In the genomic region with DNA sequence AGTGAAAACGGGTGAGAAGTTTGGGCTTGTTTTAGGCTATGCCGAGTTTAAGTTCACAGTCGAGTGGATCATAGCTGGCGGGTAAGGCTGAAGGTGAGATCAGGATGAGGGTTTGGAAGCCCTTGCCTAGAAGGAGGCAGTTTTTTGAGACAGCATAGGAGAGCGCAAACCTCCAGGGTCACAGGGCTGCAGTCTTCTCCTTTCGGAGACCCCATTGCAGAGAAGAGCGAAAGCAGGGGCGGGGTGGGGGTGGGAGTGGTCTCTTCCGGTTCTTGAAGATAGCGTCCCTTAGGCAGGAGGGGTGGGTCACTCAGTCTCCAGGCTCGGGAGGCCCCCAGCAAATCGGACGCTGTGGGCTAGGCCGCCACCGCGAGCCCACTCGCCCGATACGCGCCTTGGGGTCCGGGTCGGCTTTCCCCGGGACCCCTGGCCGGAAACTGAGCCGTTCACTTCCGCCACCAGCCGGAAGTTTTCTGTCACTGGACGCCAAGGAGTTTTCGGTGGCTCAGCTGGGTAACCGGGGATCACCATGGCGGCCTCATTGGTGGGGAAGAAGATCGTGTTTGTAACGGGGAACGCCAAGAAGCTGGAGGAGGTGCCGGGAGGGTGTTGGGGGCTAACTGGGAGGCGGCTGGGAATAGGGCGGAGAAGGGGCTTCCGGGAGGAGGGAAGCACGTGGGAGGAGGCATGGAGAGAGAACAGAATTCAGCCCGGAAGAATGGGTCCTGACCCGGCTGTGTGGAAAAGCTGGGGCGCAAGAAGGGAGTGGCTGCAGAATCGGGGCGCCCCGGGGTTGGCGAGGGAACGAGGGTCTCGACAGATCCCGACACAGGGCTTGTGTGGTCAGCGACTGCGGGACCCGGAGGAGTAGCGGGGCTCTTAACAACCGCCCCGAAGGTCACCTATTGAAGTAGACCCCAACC, we compare ENCODE assay signal across 1 cellular context.
A peak's percentile ranks its signal among the peaks of the same experiment; 100 is the strongest.
TF ChIP-seq lines count a peak whose summit lies in the region.

A gene (plus strand): TSS at position 476 of the 923 bp plus-strand sequence. CDS start 54 bp downstream, at position 530.

TF ChIP-seq in HepG2, 621 proteins besides CTCF, POLR2A, EP300 and RAD21 (continued from another document and continues in another):
- TF ChIP-seq, protein P1, sequence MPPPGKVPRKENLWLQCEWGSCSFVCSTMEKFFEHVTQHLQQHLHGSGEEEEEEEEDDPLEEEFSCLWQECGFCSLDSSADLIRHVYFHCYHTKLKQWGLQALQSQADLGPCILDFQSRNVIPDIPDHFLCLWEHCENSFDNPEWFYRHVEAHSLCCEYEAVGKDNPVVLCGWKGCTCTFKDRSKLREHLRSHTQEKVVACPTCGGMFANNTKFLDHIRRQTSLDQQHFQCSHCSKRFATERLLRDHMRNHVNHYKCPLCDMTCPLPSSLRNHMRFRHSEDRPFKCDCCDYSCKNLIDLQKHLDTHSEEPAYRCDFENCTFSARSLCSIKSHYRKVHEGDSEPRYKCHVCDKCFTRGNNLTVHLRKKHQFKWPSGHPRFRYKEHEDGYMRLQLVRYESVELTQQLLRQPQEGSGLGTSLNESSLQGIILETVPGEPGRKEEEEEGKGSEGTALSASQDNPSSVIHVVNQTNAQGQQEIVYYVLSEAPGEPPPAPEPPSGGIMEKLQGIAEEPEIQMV (CRISPR knock-in tag; IDR thresholded peaks at IDR 0.05; ENCODE audit: low read depth): peak; percentile 47; the same call in 1 of the 2 replicates
- TF ChIP-seq ZBTB20 (CRISPR knock-in tag; IDR thresholded peaks at IDR 0.05; ENCODE audit: borderline replicate concordance, low read depth) (0 out of 2 replicates have a peak, but pooled peaks have one; percentile 8), SATB2 (CRISPR knock-in tag; IDR thresholded peaks at IDR 0.05) (peak; percentile 71; the same call in 1 of the 2 replicates), SOX13 (IDR thresholded peaks at IDR 0.05) (0 out of 2 replicates have a peak, but pooled peaks have one; percentile 11), SOX13 (CRISPR knock-in tag; conservative IDR thresholded peaks at IDR 0.05 in 1 of 2, IDR thresholded peaks at IDR 0.05 in 1 of 2) (peak in 1 of 2 experiments; percentile 38; a peak in 2 of 4 replicates), ZBTB8A (CRISPR knock-in tag; IDR thresholded peaks at IDR 0.05; ENCODE audit: borderline replicate concordance, low read depth) (peak; percentile 78; the same call in 1 of the 2 replicates), NRL (CRISPR knock-in tag; IDR thresholded peaks at IDR 0.05; ENCODE audit: borderline replicate concordance) (peak; percentile 75; the same call in 1 of the 2 replicates), IKZF4 (CRISPR knock-in tag; IDR thresholded peaks at IDR 0.05; ENCODE audit: borderline replicate concordance, low read depth, not compliant biosample characterization) (no peak), ZFX (CRISPR knock-in tag; IDR thresholded peaks at IDR 0.05; ENCODE audit: low read depth) (peak; percentile 84), DR1 (CRISPR knock-in tag; IDR thresholded peaks at IDR 0.05) (peak; percentile 71), POLR2AphosphoS5 (IDR thresholded peaks at IDR 0.05; ENCODE audit: low read depth, low read length) (peak; percentile 97), ELF4 (CRISPR knock-in tag; IDR thresholded peaks at IDR 0.05; ENCODE audit: borderline replicate concordance) (peak; percentile 98), YEATS4 (CRISPR knock-in tag; IDR thresholded peaks at IDR 0.05; ENCODE audit: borderline replicate concordance) (peak; percentile 91), SMAD1 (CRISPR knock-in tag; IDR thresholded peaks at IDR 0.05; ENCODE audit: borderline replicate concordance, low read depth) (peak; percentile 79; the same call in 1 of the 2 replicates), ZNF251 (CRISPR knock-in tag; IDR thresholded peaks at IDR 0.05) (no peak; the same call in 1 of the 2 replicates), ADNP (CRISPR knock-in tag; IDR thresholded peaks at IDR 0.05) (no peak), ATRX (CRISPR knock-in tag; IDR thresholded peaks at IDR 0.05; ENCODE audit: borderline replicate concordance) (no peak), NR2C2 (CRISPR knock-in tag; IDR thresholded peaks at IDR 0.05; ENCODE audit: borderline replicate concordance) (peak; percentile 96), ARNT2 (CRISPR knock-in tag; IDR thresholded peaks at IDR 0.05; ENCODE audit: low read depth) (no peak; the same call in none of the 2 replicates), ZNF484 (CRISPR knock-in tag; IDR thresholded peaks at IDR 0.05; ENCODE audit: borderline replicate concordance, low read depth) (no peak), SMAD9 (CRISPR knock-in tag; IDR thresholded peaks at IDR 0.05) (no peak), SPEN (CRISPR knock-in tag; IDR thresholded peaks at IDR 0.05; ENCODE audit: low read depth) (peak; percentile 91), ZNF878 (CRISPR knock-in tag; IDR thresholded peaks at IDR 0.05) (0 out of 2 replicates have a peak, but pooled peaks have one; percentile 64), ZNF296 (CRISPR knock-in tag; conservative IDR thresholded peaks at IDR 0.05) (peak; percentile 49; the same call in 1 of the 2 replicates)
- TF ChIP-seq, protein P2, sequence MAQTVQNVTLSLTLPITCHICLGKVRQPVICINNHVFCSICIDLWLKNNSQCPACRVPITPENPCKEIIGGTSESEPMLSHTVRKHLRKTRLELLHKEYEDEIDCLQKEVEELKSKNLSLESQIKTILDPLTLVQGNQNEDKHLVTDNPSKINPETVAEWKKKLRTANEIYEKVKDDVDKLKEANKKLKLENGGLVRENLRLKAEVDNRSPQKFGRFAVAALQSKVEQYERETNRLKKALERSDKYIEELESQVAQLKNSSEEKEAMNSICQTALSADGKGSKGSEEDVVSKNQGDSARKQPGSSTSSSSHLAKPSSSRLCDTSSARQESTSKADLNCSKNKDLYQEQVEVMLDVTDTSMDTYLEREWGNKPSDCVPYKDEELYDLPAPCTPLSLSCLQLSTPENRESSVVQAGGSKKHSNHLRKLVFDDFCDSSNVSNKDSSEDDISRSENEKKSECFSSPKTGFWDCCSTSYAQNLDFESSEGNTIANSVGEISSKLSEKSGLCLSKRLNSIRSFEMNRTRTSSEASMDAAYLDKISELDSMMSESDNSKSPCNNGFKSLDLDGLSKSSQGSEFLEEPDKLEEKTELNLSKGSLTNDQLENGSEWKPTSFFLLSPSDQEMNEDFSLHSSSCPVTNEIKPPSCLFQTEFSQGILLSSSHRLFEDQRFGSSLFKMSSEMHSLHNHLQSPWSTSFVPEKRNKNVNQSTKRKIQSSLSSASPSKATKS (CRISPR knock-in tag; IDR thresholded peaks at IDR 0.05): peak; percentile 98
- TF ChIP-seq, protein P3, sequence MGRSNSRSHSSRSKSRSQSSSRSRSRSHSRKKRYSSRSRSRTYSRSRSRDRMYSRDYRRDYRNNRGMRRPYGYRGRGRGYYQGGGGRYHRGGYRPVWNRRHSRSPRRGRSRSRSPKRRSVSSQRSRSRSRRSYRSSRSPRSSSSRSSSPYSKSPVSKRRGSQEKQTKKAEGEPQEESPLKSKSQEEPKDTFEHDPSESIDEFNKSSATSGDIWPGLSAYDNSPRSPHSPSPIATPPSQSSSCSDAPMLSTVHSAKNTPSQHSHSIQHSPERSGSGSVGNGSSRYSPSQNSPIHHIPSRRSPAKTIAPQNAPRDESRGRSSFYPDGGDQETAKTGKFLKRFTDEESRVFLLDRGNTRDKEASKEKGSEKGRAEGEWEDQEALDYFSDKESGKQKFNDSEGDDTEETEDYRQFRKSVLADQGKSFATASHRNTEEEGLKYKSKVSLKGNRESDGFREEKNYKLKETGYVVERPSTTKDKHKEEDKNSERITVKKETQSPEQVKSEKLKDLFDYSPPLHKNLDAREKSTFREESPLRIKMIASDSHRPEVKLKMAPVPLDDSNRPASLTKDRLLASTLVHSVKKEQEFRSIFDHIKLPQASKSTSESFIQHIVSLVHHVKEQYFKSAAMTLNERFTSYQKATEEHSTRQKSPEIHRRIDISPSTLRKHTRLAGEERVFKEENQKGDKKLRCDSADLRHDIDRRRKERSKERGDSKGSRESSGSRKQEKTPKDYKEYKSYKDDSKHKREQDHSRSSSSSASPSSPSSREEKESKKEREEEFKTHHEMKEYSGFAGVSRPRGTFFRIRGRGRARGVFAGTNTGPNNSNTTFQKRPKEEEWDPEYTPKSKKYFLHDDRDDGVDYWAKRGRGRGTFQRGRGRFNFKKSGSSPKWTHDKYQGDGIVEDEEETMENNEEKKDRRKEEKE (IDR thresholded peaks at IDR 0.05): no peak
- TF ChIP-seq, protein P4, sequence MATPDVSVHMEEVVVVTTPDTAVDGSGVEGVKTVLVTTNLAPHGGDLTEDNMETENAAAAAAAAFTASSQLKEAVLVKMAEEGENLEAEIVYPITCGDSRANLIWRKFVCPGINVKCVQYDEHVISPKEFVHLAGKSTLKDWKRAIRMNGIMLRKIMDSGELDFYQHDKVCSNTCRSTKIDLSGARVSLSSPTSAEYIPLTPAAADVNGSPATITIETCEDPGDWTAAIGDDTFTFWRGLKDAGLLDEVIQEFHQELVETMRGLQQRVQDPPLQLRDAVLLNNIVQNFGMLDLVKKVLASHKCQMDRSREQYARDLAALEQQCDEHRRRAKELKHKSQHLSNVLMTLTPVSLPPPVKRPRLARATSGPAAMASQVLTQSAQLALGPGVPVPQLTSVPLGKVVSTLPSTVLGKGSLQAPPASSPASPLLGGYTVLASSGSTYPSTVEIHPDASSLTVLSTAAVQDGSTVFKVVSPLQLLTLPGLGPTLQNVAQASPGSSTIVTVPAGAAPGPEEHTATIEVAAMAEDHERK (CRISPR knock-in tag; IDR thresholded peaks at IDR 0.05; ENCODE audit: low read depth): no peak
- TF ChIP-seq, protein P5, sequence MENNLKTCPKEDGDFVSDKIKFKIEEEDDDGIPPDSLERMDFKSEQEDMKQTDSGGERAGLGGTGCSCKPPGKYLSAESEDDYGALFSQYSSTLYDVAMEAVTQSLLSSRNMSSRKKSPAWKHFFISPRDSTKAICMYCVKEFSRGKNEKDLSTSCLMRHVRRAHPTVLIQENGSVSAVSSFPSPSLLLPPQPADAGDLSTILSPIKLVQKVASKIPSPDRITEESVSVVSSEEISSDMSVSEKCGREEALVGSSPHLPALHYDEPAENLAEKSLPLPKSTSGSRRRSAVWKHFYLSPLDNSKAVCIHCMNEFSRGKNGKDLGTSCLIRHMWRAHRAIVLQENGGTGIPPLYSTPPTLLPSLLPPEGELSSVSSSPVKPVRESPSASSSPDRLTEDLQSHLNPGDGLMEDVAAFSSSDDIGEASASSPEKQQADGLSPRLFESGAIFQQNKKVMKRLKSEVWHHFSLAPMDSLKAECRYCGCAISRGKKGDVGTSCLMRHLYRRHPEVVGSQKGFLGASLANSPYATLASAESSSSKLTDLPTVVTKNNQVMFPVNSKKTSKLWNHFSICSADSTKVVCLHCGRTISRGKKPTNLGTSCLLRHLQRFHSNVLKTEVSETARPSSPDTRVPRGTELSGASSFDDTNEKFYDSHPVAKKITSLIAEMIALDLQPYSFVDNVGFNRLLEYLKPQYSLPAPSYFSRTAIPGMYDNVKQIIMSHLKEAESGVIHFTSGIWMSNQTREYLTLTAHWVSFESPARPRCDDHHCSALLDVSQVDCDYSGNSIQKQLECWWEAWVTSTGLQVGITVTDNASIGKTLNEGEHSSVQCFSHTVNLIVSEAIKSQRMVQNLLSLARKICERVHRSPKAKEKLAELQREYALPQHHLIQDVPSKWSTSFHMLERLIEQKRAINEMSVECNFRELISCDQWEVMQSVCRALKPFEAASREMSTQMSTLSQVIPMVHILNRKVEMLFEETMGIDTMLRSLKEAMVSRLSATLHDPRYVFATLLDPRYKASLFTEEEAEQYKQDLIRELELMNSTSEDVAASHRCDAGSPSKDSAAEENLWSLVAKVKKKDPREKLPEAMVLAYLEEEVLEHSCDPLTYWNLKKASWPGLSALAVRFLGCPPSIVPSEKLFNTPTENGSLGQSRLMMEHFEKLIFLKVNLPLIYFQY (CRISPR knock-in tag; IDR thresholded peaks at IDR 0.05; ENCODE audit: borderline replicate concordance): no peak; the same call in 1 of the 2 replicates
- TF ChIP-seq, protein P6, sequence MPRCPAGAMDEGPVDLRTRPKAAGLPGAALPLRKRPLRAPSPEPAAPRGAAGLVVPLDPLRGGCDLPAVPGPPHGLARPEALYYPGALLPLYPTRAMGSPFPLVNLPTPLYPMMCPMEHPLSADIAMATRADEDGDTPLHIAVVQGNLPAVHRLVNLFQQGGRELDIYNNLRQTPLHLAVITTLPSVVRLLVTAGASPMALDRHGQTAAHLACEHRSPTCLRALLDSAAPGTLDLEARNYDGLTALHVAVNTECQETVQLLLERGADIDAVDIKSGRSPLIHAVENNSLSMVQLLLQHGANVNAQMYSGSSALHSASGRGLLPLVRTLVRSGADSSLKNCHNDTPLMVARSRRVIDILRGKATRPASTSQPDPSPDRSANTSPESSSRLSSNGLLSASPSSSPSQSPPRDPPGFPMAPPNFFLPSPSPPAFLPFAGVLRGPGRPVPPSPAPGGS (CRISPR knock-in tag; IDR thresholded peaks at IDR 0.05): peak; percentile 86
- TF ChIP-seq, protein P7, sequence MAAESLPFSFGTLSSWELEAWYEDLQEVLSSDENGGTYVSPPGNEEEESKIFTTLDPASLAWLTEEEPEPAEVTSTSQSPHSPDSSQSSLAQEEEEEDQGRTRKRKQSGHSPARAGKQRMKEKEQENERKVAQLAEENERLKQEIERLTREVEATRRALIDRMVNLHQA (CRISPR knock-in tag; IDR thresholded peaks at IDR 0.05): no peak
